10 cellular contexts compared by ENCODE assay signal in the genomic region with DNA sequence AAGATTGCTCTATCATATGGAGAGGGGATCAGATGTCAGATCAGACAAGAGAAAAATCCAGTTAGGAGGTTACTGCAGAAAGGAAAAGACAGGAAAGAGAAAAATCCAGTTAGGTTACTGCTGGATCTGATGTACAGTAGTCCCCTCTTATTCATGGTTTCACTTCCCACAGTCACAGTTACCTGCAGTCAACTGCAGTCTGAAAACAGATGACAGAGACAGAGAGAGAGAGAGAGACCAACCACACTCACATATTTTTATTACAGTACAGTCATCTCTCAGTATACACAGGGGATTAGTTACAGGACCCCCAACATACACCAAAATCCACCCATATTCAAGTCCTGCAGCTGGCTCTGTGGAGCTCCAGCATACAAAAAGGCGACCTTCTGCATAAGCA. TPM values are rescaled to one million over a fixed set of nuclear protein-coding genes. Genes with fewer than 3 reads are reported as not detected.
A peak's percentile ranks its signal among the peaks of the same experiment; 100 is the strongest.
DNase-seq lines count a peak whose midpoint lies in the region; ATAC-seq and TF ChIP-seq lines count a peak whose summit lies in the region.
"Had no signal": no experiment of that assay in that cellular context is flagged by ENCODE, and none has a peak within 500 bp of the region (broad histone marks: within the 10 kb centered on the region; RNA-seq: fewer than 3 reads in every experiment).

No MANE protein-coding gene starts in this region.

- no peak overlapping the region for H3K4me3 ChIP-seq in mucosa of descending colon

- no peak for DNase-seq in mucosa of descending colon
- no peak for DNase-seq in EL
- no peak for DNase-seq in NCI-H128 (lab: John Stamatoyannopoulos, UW; ENCODE audit: unreplicated experiment)
- no peak for DNase-seq in T-cell
- DNase-seq: activated naive CD4-positive, alpha-beta T cell treated with anti-CD3 and anti-CD28 coated beads for 36 hours; NCI-H446 had no signal

- H3K4me3 Mint-ChIP-seq in T-cell: no peak overlapping the region
- H3K4me3 Mint-ChIP-seq: activated naive CD4-positive, alpha-beta T cell treated with anti-CD3 and anti-CD28 coated beads for 36 hours had no signal

- H3K27ac Mint-ChIP-seq in T-cell: no peak overlapping the region
- H3K27ac Mint-ChIP-seq: activated naive CD4-positive, alpha-beta T cell treated with anti-CD3 and anti-CD28 coated beads for 36 hours had no signal

- H3K27me3 Mint-ChIP-seq in T-cell: no peaks in the 10 kb centered on the region

- H3K36me3 Mint-ChIP-seq in T-cell: peaks cover 56% of the 10 kb centered on the region

- CTCF ChIA-PET in T-cell (lab: Charles Lee): interaction anchor here in 1 of 2 donors (1.0 kb wide), 1 partner anchor 222 kb away, joined by 3 read pairs; no protein-coding TSS in a partner anchor

- H3K4me1 Mint-ChIP-seq in T-cell: peaks cover 5 to 17% (median 16%) of the 10 kb centered on the region in 3 donors

- peak; percentile 66 for ATAC-seq in GM19023 (IDR thresholded peaks at IDR 0.05; ENCODE audit: unreplicated experiment)
- peak; percentile 62 for ATAC-seq in GM21825 (IDR thresholded peaks at IDR 0.05; ENCODE audit: unreplicated experiment)
- peak; percentile 62 for ATAC-seq in HG03469 (IDR thresholded peaks at IDR 0.05; ENCODE audit: unreplicated experiment)
- peak; percentile 48 for ATAC-seq in mucosa of descending colon
- ATAC-seq in T-cell (replicated peaks in 1 of 4): no peak

- no peaks in the 10 kb centered on the region for H3K9me3 ChIP-seq in mucosa of descending colon

- POLR2A ChIA-PET in T-cell (lab: Charles Lee): no interaction called here

- intact Hi-C loops in mucosa of descending colon (cut with DNase I, micrococcal nuclease): no loop called here

- no peaks in the 10 kb centered on the region for H3K9me3 Mint-ChIP-seq in T-cell
- H3K9me3 Mint-ChIP-seq: activated naive CD4-positive, alpha-beta T cell treated with anti-CD3 and anti-CD28 coated beads for 36 hours had no signal

- H3K4me1 ChIP-seq in mucosa of descending colon (ENCODE audit: low read depth): no peaks in the 10 kb centered on the region
- H3K4me1 ChIP-seq: parathyroid adenoma had no signal

- TF ChIP-seq CTCF in mucosa of descending colon (IDR thresholded peaks at IDR 0.05): no peak

- H3K36me3 ChIP-seq in mucosa of descending colon (ENCODE audit: low read depth): no peaks in the 10 kb centered on the region

RNA-seq across cellular contexts. Expression of gene NUP133, which starts 29.3 kb away (rescaled TPM):
- total RNA-seq in mucosa of descending colon: 10 to 100 TPM; 24.5 to 29.4 (median 26.7) TPM
- total RNA-seq in T-cell: 10 to 100 TPM; 32.3 to 47.6 (median 45.3) TPM

RNA-seq across cellular contexts. Expression of gene ACTA1, which starts 45.0 kb away (rescaled TPM):
- total RNA-seq in mucosa of descending colon (1 to 10 TPM in 2 of 3 donors, not detected in 1; 2.8 to 4.1 TPM), T-cell (under 1 TPM in 1 of 5 donors, not detected in 4; 0.32 TPM)
- total RNA-seq: activated naive CD4-positive, alpha-beta T cell treated with anti-CD3 and anti-CD28 coated beads for 36 hours had no signal

Comparison
In these comparisons a context has a peak if more than half of its experiments do, and no peak if none do; other contexts are left out.
1. ATAC-seq: peak in GM19023 (single experiment), GM21825 (single experiment), HG03469 (single experiment) and mucosa of descending colon (single experiment); none in T-cell (0 of 4).